ENCODE assay signal across 17 cellular contexts in the genomic region with DNA sequence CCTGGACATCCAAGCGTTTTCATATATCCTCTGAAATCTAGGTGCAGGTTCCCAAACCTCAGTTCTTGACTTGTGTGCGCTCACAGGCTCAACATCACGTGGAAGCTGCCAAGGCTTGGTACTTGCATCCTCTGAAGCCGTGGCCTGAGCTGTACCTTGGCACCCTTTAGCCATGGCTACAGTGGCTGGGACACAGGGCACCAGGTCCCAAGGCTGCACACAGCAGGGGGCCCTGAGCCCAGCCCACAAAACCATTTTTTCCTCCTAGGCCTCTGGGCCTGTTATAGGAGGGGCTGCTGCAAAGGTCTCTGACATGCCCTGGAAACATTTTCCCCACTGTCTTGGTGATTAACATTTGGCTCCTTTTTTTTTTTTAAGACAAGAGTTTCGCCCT. TPM values are rescaled to one million over a fixed set of nuclear protein-coding genes. Genes with fewer than 3 reads are reported as not detected.
A peak's percentile ranks its signal among the peaks of the same experiment; 100 is the strongest.
DNase-seq lines count a peak whose midpoint lies in the region; TF ChIP-seq lines count a peak whose summit lies in the region.
"Had no signal": no experiment of that assay in that cellular context is flagged by ENCODE, and none has a peak within 500 bp of the region (broad histone marks: within the 10 kb centered on the region; RNA-seq: fewer than 3 reads in every experiment).

No MANE protein-coding gene starts in this region.

- peaks cover 2% of the 10 kb centered on the region for H3K27me3 Mint-ChIP-seq in endodermal cell (ENCODE audit: insufficient read depth)
- no peaks in the 10 kb centered on the region for H3K27me3 Mint-ChIP-seq in activated T-helper 1 cell treated with anti-CD3 and anti-CD28 coated beads, Interleukin-12 subunit alpha, Interleukin-12 subunit beta, Interleukin-2, Interleukin-4 antibody, amounts not matched to agents 30 ng/mL and 10 ng/mL and 1 ng/mL, durations not matched to agents 14 hours and 24 hours and 36 hours (ENCODE audit: insufficient read depth)
- H3K27me3 Mint-ChIP-seq: CD4-positive, alpha-beta T cell had no signal

- H3K27ac ChIP-seq in HEK293 (ENCODE audit: extremely low read depth, low read depth, low read length) (no peak overlapping the region), endodermal cell (ENCODE audit: low read depth, low read length) (no peak overlapping the region), mesendoderm (ENCODE audit: low read depth, low read length) (no peak overlapping the region)

- H4K8ac ChIP-seq in mesendoderm (ENCODE audit: low read depth, low read length), result no peak overlapping the region

- H3K9ac ChIP-seq in endodermal cell (ENCODE audit: extremely low read depth, low read length, poor library complexity, severe bottlenecking) (no peak overlapping the region), mesendoderm (ENCODE audit: low read length) (no peak overlapping the region)

- no peak overlapping the region for H3K27ac Mint-ChIP-seq in endodermal cell
- no peak overlapping the region for H3K27ac Mint-ChIP-seq in activated T-helper 1 cell treated with anti-CD3 and anti-CD28 coated beads, Interleukin-12 subunit alpha, Interleukin-12 subunit beta, Interleukin-2, Interleukin-4 antibody, amounts not matched to agents 30 ng/mL and 10 ng/mL and 1 ng/mL, durations not matched to agents 14 hours and 24 hours and 36 hours

- no peak overlapping the region for H3K18ac ChIP-seq in mesendoderm (ENCODE audit: low read length)

- H3K4me2 ChIP-seq in mesendoderm (ENCODE audit: low read length), result no peak overlapping the region

- no peak overlapping the region for H3K4ac ChIP-seq in mesendoderm (ENCODE audit: low read depth, low read length)

- H3K9me3 ChIP-seq in HEK293 (ENCODE audit: control insufficient read depth, insufficient read depth, low read depth, low read length) (no peaks in the 10 kb centered on the region), endodermal cell (ENCODE audit: control insufficient read depth, low read length) (peaks cover 39% of the 10 kb centered on the region)

- 67 to 77% methylated on average over 3 to 5 of the region's 5 CpGs for WGBS in endodermal cell (ENCODE audit: insufficient coverage in 1 of 2, insufficient read length in 1 of 2), 2 experiments
- no CpG with 5 or more reads among the region's 5 CpGs for WGBS in mesendoderm (ENCODE audit: extremely low coverage, insufficient coverage, low lambda C conversion rate)

- no peak overlapping the region for H3K4me3 Mint-ChIP-seq in endodermal cell
- no peak overlapping the region for H3K4me3 Mint-ChIP-seq in activated T-helper 1 cell treated with anti-CD3 and anti-CD28 coated beads, Interleukin-12 subunit alpha, Interleukin-12 subunit beta, Interleukin-2, Interleukin-4 antibody, amounts not matched to agents 30 ng/mL and 10 ng/mL and 1 ng/mL, durations not matched to agents 14 hours and 24 hours and 36 hours
- H3K4me3 Mint-ChIP-seq: CD4-positive, alpha-beta T cell had no signal

- POLR2A ChIA-PET in HEK293 (lab: Yijun Ruan, JAX), result interaction anchor here (1.2 kb wide), 1 partner anchor 12 kb away, joined by 3 read pairs; a partner anchor contains a TSS

- peak; percentile 1 for DNase-seq in DMS53 (lab: John Stamatoyannopoulos, UW)
- no peak for DNase-seq in DMS53 treated with DMSO at 0.1 percent for 48 hours (lab: John Stamatoyannopoulos, UW; ENCODE audit: unreplicated experiment)
- DNase-seq in endodermal cell, result peak; percentile 53
- DNase-seq in mesendoderm, result peak; percentile 30
- DNase-seq in activated T-helper 1 cell treated with anti-CD3 and anti-CD28 coated beads, Interleukin-12 subunit alpha, Interleukin-12 subunit beta, Interleukin-2, Interleukin-4 antibody, amounts not matched to agents 30 ng/mL and 10 ng/mL and 1 ng/mL, durations not matched to agents 14 hours and 24 hours and 36 hours (ENCODE audit: low spot score), result no peak
- DNase-seq in epidermal melanocyte (ENCODE audit: insufficient read length, low spot score), result no peak
- DNase-seq in NCI-H524 (lab: John Stamatoyannopoulos, UW), result no peak
- DNase-seq: 8988T; ACHN; C1 segment of cervical spinal cord; CD4-positive, alpha-beta T cell; DMS79; EL; HCEC 1CT; IMR-90; KG1 had no signal

- no peak overlapping the region for H3K56ac ChIP-seq in mesendoderm (ENCODE audit: low read length)

- no peak overlapping the region for H2BK120ac ChIP-seq in mesendoderm (ENCODE audit: low read depth, low read length)

- H3K79me2 ChIP-seq in mesendoderm (ENCODE audit: control insufficient read depth, insufficient read depth, low read length), result no peaks in the 10 kb centered on the region

- no peak overlapping the region for H2AK5ac ChIP-seq in mesendoderm (ENCODE audit: low read length)

- no peak overlapping the region for H2BK5ac ChIP-seq in mesendoderm (ENCODE audit: low read length)

- H3K4me3 ChIP-seq in HEK293 (ENCODE audit: low read depth, low read length) (no peak overlapping the region), endodermal cell (ENCODE audit: low read length) (no peak overlapping the region), mesendoderm (ENCODE audit: low read length) (no peak overlapping the region)

- H3K4me1 ChIP-seq in HEK293 (ENCODE audit: control insufficient read depth, insufficient read depth, low read length) (no peaks in the 10 kb centered on the region), endodermal cell (ENCODE audit: control insufficient read depth, insufficient read depth, low read length) (no peaks in the 10 kb centered on the region), mesendoderm (ENCODE audit: control insufficient read depth, low read depth, low read length) (no peaks in the 10 kb centered on the region)

- H3K36me3 ChIP-seq in HEK293 (ENCODE audit: control insufficient read depth in 2 of 2, insufficient read depth in 1 of 2, low read length in 2 of 2) (peaks cover 19 to 33% of the 10 kb centered on the region in 2 experiments; a peak in 2 of 3 replicates), endodermal cell (ENCODE audit: control insufficient read depth, insufficient read depth, low read length) (peaks cover 32% of the 10 kb centered on the region), mesendoderm (ENCODE audit: control insufficient read depth, insufficient read depth, low read length) (no peaks in the 10 kb centered on the region)

- H3K36me3 Mint-ChIP-seq in endodermal cell (ENCODE audit: low read depth), result peaks cover 47% of the 10 kb centered on the region
- peaks cover 29% of the 10 kb centered on the region for H3K36me3 Mint-ChIP-seq in activated T-helper 1 cell treated with anti-CD3 and anti-CD28 coated beads, Interleukin-12 subunit alpha, Interleukin-12 subunit beta, Interleukin-2, Interleukin-4 antibody, amounts not matched to agents 30 ng/mL and 10 ng/mL and 1 ng/mL, durations not matched to agents 14 hours and 24 hours and 36 hours (ENCODE audit: low read depth)

- no peak overlapping the region for H2BK15ac ChIP-seq in mesendoderm (replicated peaks; ENCODE audit: low read depth)

- intact Hi-C loops in activated T-helper 1 cell treated with anti-CD3 and anti-CD28 coated beads, Interleukin-12 subunit alpha, Interleukin-12 subunit beta, Interleukin-2, Interleukin-4 antibody, amounts not matched to agents 30 ng/mL and 10 ng/mL and 1 ng/mL, durations not matched to agents 14 hours and 24 hours and 36 hours (cut with micrococcal nuclease), result no loop called here

- no peak overlapping the region for H4K5ac ChIP-seq in mesendoderm (ENCODE audit: low read length)

- H3K9me3 Mint-ChIP-seq in endodermal cell, result peaks cover 35% of the 10 kb centered on the region
- peaks cover 24% of the 10 kb centered on the region for H3K9me3 Mint-ChIP-seq in activated T-helper 1 cell treated with anti-CD3 and anti-CD28 coated beads, Interleukin-12 subunit alpha, Interleukin-12 subunit beta, Interleukin-2, Interleukin-4 antibody, amounts not matched to agents 30 ng/mL and 10 ng/mL and 1 ng/mL, durations not matched to agents 14 hours and 24 hours and 36 hours

- TF ChIP-seq CTCF in HEK293 (tag by site-specific recombination; IDR thresholded peaks at IDR 0.05) (no peak), endodermal cell (conservative IDR thresholded peaks at IDR 0.05) (no peak)

- H3K27me3 ChIP-seq in endodermal cell (ENCODE audit: control insufficient read depth, insufficient read depth, low read length, poor library complexity, severe bottlenecking), result no peaks in the 10 kb centered on the region
- no peaks in the 10 kb centered on the region for H3K27me3 ChIP-seq in mesendoderm (ENCODE audit: insufficient read depth, low read length, poor library complexity)

- no peaks in the 10 kb centered on the region for H3K79me1 ChIP-seq in mesendoderm (ENCODE audit: low read length)

- no peak overlapping the region for H3K23ac ChIP-seq in mesendoderm (ENCODE audit: low read length)

- CTCF ChIA-PET in HEK293 (lab: Yijun Ruan, JAX), result interaction anchor here (0.7 kb wide), 1 partner anchor 53 kb away, joined by 3 read pairs; no protein-coding TSS in a partner anchor

- no peaks in the 10 kb centered on the region for H3K4me1 Mint-ChIP-seq in endodermal cell
- H3K4me1 Mint-ChIP-seq in activated T-helper 1 cell treated with anti-CD3 and anti-CD28 coated beads, Interleukin-12 subunit alpha, Interleukin-12 subunit beta, Interleukin-2, Interleukin-4 antibody, amounts not matched to agents 30 ng/mL and 10 ng/mL and 1 ng/mL, durations not matched to agents 14 hours and 24 hours and 36 hours (ENCODE audit: low read depth), result no peaks in the 10 kb centered on the region

TF ChIP-seq in HEK293, 187 proteins besides CTCF, POLR2A, EP300 and RAD21 (continues in another document):
- no peak for TF ChIP-seq ZSCAN23 (tag by site-specific recombination; IDR thresholded peaks at IDR 0.05)

RNA-seq across cellular contexts. Expression of a gene that starts 11.6 kb away (rescaled TPM):
- 10 to 100 TPM; 74.8 to 92.3 TPM for total RNA-seq in endodermal cell
- polyA plus RNA-seq in endodermal cell (2013, experiment 1 of 2), result 44.5 TPM
- polyA plus RNA-seq in endodermal cell (2013, experiment 2 of 2), result 46.0 TPM
- 75.7 TPM for polyA plus RNA-seq in mesendoderm (2013, experiment 1 of 2)
- 74.3 TPM for polyA plus RNA-seq in mesendoderm (2013, experiment 2 of 2)
- 43.2 and 46.3 TPM in 2 replicates for total RNA-seq in activated T-helper 1 cell treated with anti-CD3 and anti-CD28 coated beads, Interleukin-12 subunit alpha, Interleukin-12 subunit beta, Interleukin-2, Interleukin-4 antibody, amounts not matched to agents 30 ng/mL and 10 ng/mL and 1 ng/mL, durations not matched to agents 14 hours and 24 hours and 36 hours

RNA-seq across cellular contexts. Expression of a gene that starts 51.6 kb away (rescaled TPM):
- total RNA-seq in endodermal cell, result 10 to 100 TPM; 58.3 to 80.3 TPM
- polyA plus RNA-seq in endodermal cell (2013, experiment 1 of 2), result 49.2 TPM
- polyA plus RNA-seq in endodermal cell (2013, experiment 2 of 2), result 45.7 TPM
- polyA plus RNA-seq in mesendoderm (2013, experiment 1 of 2), result 57.7 TPM
- polyA plus RNA-seq in mesendoderm (2013, experiment 2 of 2), result 57.4 TPM
- total RNA-seq in activated T-helper 1 cell treated with anti-CD3 and anti-CD28 coated beads, Interleukin-12 subunit alpha, Interleukin-12 subunit beta, Interleukin-2, Interleukin-4 antibody, amounts not matched to agents 30 ng/mL and 10 ng/mL and 1 ng/mL, durations not matched to agents 14 hours and 24 hours and 36 hours, result 76.1 and 76.2 TPM in 2 replicates

Comparison
In these comparisons a context has a peak if more than half of its experiments do, and no peak if none do; other contexts are left out.
1. DNase-seq: peak in DMS53 (single experiment), endodermal cell (single experiment) and mesendoderm (single experiment); none in DMS53 treated with DMSO at 0.1 percent for 48 hours (single experiment), activated T-helper 1 cell treated with anti-CD3 and anti-CD28 coated beads, Interleukin-12 subunit alpha, Interleukin-12 subunit beta, Interleukin-2, Interleukin-4 antibody, amounts not matched to agents 30 ng/mL and 10 ng/mL and 1 ng/mL, durations not matched to agents 14 hours and 24 hours and 36 hours (single experiment), epidermal melanocyte (single experiment) and NCI-H524 (0 of 2).